ENCODE assay signal across 29 cellular contexts in genomic region chrX:13934731-13935130, GRCh38.
"Had no signal": no experiment of that assay in that cellular context is flagged by ENCODE, and none has a peak within 500 bp of the region (broad histone marks: within the 10 kb centered on the region; RNA-seq: fewer than 3 reads in every experiment).

No MANE protein-coding gene starts in this region.

- H3K27me3 ChIP-seq: ovary had no signal

- H3K27ac ChIP-seq: esophagus muscularis mucosa, heart right ventricle, neutrophil, ovary, right lobe of liver, uterus had no signal

- H3K36me3 ChIP-seq: esophagus muscularis mucosa, heart right ventricle, neutrophil, ovary, right lobe of liver, uterus had no signal

- H3K4me3 ChIP-seq: esophagus muscularis mucosa, heart right ventricle, ovary, right lobe of liver, uterus had no signal

- H3K27ac Mint-ChIP-seq: activated CD4-positive, alpha-beta T cell treated with anti-CD3 and anti-CD28 coated beads, Interleukin-2, amount 10 ng/mL, durations not matched to agents 7 days and 5 days; activated CD8-positive, alpha-beta memory T cell treated with anti-CD3 and anti-CD28 coated beads, Interleukin-2, amount 10 ng/mL, durations not matched to agents 7 days and 5 days; activated CD8-positive, alpha-beta T cell treated with anti-CD3 and anti-CD28 coated beads for 36 hours; activated naive CD4-positive, alpha-beta T cell treated with anti-CD3 and anti-CD28 coated beads, Interleukin-2, amount 50 U/mL, for 24 hours; activated naive CD8-positive, alpha-beta T cell treated with anti-CD3 and anti-CD28 coated beads, Interleukin-2, amount 50 U/mL, for 24 hours; activated T-helper 2 cell treated with anti-CD3 and anti-CD28 coated beads, Interferon-gamma antibody, Interleukin-2, Interleukin-4, amounts not matched to agents 10 μg/mL and 5 μg/mL and 100 μg/mL, durations not matched to agents 14 hours and 24 hours and 36 hours; mesothelial cell of epicardium; nephron progenitor cell; progenitor cell of endocrine pancreas; type B pancreatic cell had no signal

- H3K27me3 Mint-ChIP-seq: progenitor cell of endocrine pancreas had no signal

- H3K4me1 Mint-ChIP-seq: activated CD8-positive, alpha-beta memory T cell treated with anti-CD3 and anti-CD28 coated beads, Interleukin-2, amount 10 ng/mL, durations not matched to agents 7 days and 5 days; activated naive CD4-positive, alpha-beta T cell treated with anti-CD3 and anti-CD28 coated beads, Interleukin-2, amount 50 U/mL, for 24 hours; activated naive CD8-positive, alpha-beta T cell treated with anti-CD3 and anti-CD28 coated beads, Interleukin-2, amount 50 U/mL, for 24 hours had no signal

- ATAC-seq: activated CD8-positive, alpha-beta memory T cell treated with anti-CD3 and anti-CD28 coated beads, Interleukin-2, amount 10 ng/mL, durations not matched to agents 7 days and 5 days; activated CD8-positive, alpha-beta T cell treated with anti-CD3 and anti-CD28 coated beads for 36 hours; activated naive CD8-positive, alpha-beta T cell treated with anti-CD3 and anti-CD28 coated beads, Interleukin-2, amount 50 U/mL, for 24 hours; heart right ventricle; left cardiac atrium; left ventricle myocardium superior; right lobe of liver; stimulated activated naive CD8-positive, alpha-beta T cell treated with anti-CD3 and anti-CD28 coated beads, Interleukin-15, Interleukin-2, amounts not matched to agents 100 U/mL and 50 U/mL, for 24 hours had no signal

- H3K4me3 Mint-ChIP-seq: activated CD4-positive, alpha-beta T cell treated with anti-CD3 and anti-CD28 coated beads, Interleukin-2, amount 10 ng/mL, durations not matched to agents 7 days and 5 days; activated CD8-positive, alpha-beta memory T cell treated with anti-CD3 and anti-CD28 coated beads, Interleukin-2, amount 10 ng/mL, durations not matched to agents 7 days and 5 days; activated CD8-positive, alpha-beta T cell treated with anti-CD3 and anti-CD28 coated beads for 36 hours; activated naive CD4-positive, alpha-beta T cell treated with anti-CD3 and anti-CD28 coated beads, Interleukin-2, amount 50 U/mL, for 24 hours; activated naive CD8-positive, alpha-beta T cell treated with anti-CD3 and anti-CD28 coated beads, Interleukin-2, amount 50 U/mL, for 24 hours; mesothelial cell of epicardium; naive B cell; nephron progenitor cell; type B pancreatic cell had no signal

- DNase-seq: activated CD4-positive, alpha-beta T cell treated with anti-CD3 and anti-CD28 coated beads for 1 hour; activated CD4-positive, alpha-beta T cell treated with anti-CD3 and anti-CD28 coated beads, Interleukin-2, amount 10 ng/mL, durations not matched to agents 7 days and 5 days; activated CD8-positive, alpha-beta memory T cell treated with anti-CD3 and anti-CD28 coated beads, Interleukin-2, amount 10 ng/mL, durations not matched to agents 7 days and 5 days; activated CD8-positive, alpha-beta T cell treated with anti-CD3 and anti-CD28 coated beads for 36 hours; activated naive CD8-positive, alpha-beta T cell treated with anti-CD3 and anti-CD28 coated beads, Interleukin-2, amount 50 U/mL, for 24 hours; activated T-cell treated with anti-CD3 and anti-CD28 coated beads, Interleukin-2, amount 50 U/mL, for 48 hours; amygdala; cerebellar nuclear complex; cortex of kidney; foreskin melanocyte; heart right ventricle; islet precursor cell; left cardiac atrium; left ventricle myocardium superior; naive B cell; nephron progenitor cell; ovary; right lobe of liver; stimulated activated CD4-positive, alpha-beta T cell treated with anti-CD3 and anti-CD28 coated beads, Interleukin-2, amount 100 ng/mL, for 48 hours; stimulated activated naive CD8-positive, alpha-beta T cell treated with anti-CD3 and anti-CD28 coated beads, Interleukin-15, Interleukin-2, amounts not matched to agents 100 U/mL and 50 U/mL, for 24 hours; T-helper 2 cell; uterus had no signal

- H3K9me3 Mint-ChIP-seq: activated CD4-positive, alpha-beta T cell treated with anti-CD3 and anti-CD28 coated beads, Interleukin-2, amount 10 ng/mL, durations not matched to agents 7 days and 5 days; activated CD8-positive, alpha-beta T cell treated with anti-CD3 and anti-CD28 coated beads for 36 hours; activated naive CD4-positive, alpha-beta T cell treated with anti-CD3 and anti-CD28 coated beads, Interleukin-2, amount 50 U/mL, for 24 hours; activated naive CD8-positive, alpha-beta T cell treated with anti-CD3 and anti-CD28 coated beads, Interleukin-2, amount 50 U/mL, for 24 hours; activated T-helper 2 cell treated with anti-CD3 and anti-CD28 coated beads, Interferon-gamma antibody, Interleukin-2, Interleukin-4, amounts not matched to agents 10 μg/mL and 5 μg/mL and 100 μg/mL, durations not matched to agents 14 hours and 24 hours and 36 hours had no signal

- H3K36me3 Mint-ChIP-seq: activated CD8-positive, alpha-beta memory T cell treated with anti-CD3 and anti-CD28 coated beads, Interleukin-2, amount 10 ng/mL, durations not matched to agents 7 days and 5 days; activated naive CD4-positive, alpha-beta T cell treated with anti-CD3 and anti-CD28 coated beads, Interleukin-2, amount 50 U/mL, for 24 hours had no signal

- H3K9me3 ChIP-seq: esophagus muscularis mucosa, heart right ventricle, neutrophil, ovary, right lobe of liver, uterus had no signal

- H3K4me1 ChIP-seq: right lobe of liver had no signal
